ENCODE assay signal across 8 cellular contexts in genomic region chr19:12564016-12564664, GRCh38. TPM values are rescaled to one million over a fixed set of nuclear protein-coding genes. Genes with fewer than 3 reads are reported as not detected.
DNase-seq lines count a peak whose midpoint lies in the region; ATAC-seq and TF ChIP-seq lines count a peak whose summit lies in the region.

No MANE protein-coding gene starts in this region.

- H3K27me3 ChIP-seq in SU-DHL-6 (ENCODE audit: low read length): no peaks in the 10 kb centered on the region

- no peaks in the 10 kb centered on the region for H3K79me2 ChIP-seq in SU-DHL-6 (ENCODE audit: insufficient read depth, low read length)

- H3K9me3 Mint-ChIP-seq in activated naive CD4-positive, alpha-beta T cell treated with anti-CD3 and anti-CD28 coated beads, Interleukin-2, amount 50 U/mL, for 72 hours: no peaks in the 10 kb centered on the region
- peaks cover 4% of the 10 kb centered on the region for H3K9me3 Mint-ChIP-seq in type B pancreatic cell

- peak; percentile 68 for DNase-seq in GM12864 (ENCODE audit: low read depth)
- DNase-seq in NCI-H1436 treated with DMSO at 0.1 percent for 48 hours (lab: John Stamatoyannopoulos, UW): peak; percentile 33
- peak; percentile 89 to 98 for DNase-seq in activated naive CD4-positive, alpha-beta T cell treated with anti-CD3 and anti-CD28 coated beads, Interleukin-2, amount 50 U/mL, for 72 hours (ENCODE audit: low spot score in 2 of 2)
- DNase-seq in head of caudate nucleus: peak; percentile 64 to 98 (median 94)
- peak; percentile 91 for DNase-seq in pons (ENCODE audit: low spot score)
- peak; percentile 94 for DNase-seq in type B pancreatic cell (ENCODE audit: extremely low spot score, unreplicated experiment)

- H3K9me2 ChIP-seq in SU-DHL-6 (replicated peaks; ENCODE audit: insufficient read depth, low read length): no peaks in the 10 kb centered on the region

- no peak overlapping the region for H2AFZ ChIP-seq in SU-DHL-6 (ENCODE audit: low read depth, low read length, severe bottlenecking)

- H4K20me1 ChIP-seq in SU-DHL-6 (ENCODE audit: low read depth, low read length): no peaks in the 10 kb centered on the region

- TF ChIP-seq CTCF in GM12864 (IDR thresholded peaks at IDR 0.05; ENCODE audit: low read depth, low read length, missing control alignments) (peak; percentile 98), SU-DHL-6 (IDR thresholded peaks at IDR 0.05; ENCODE audit: insufficient read depth, low read length, poor library complexity, severe bottlenecking) (peak; percentile 94), type B pancreatic cell (conservative IDR thresholded peaks at IDR 0.05) (peak; percentile 95)

- intact Hi-C loops in head of caudate nucleus (cut with DNase I): loop anchor here (10.0 kb wide), 1 partner anchor 101 kb away; the partner anchor contains the start of genes MAN2B1 and WDR83

- H3K4me3 ChIP-seq in GM12864 (ENCODE audit: low read depth, low read length) (no peak overlapping the region), SU-DHL-6 (ENCODE audit: insufficient read depth, low read length, poor library complexity, severe bottlenecking) (no peak overlapping the region)

- H3K27me3 Mint-ChIP-seq in type B pancreatic cell: peaks cover 5% of the 10 kb centered on the region

- no peak overlapping the region for H3K4me2 ChIP-seq in SU-DHL-6 (ENCODE audit: low read depth, low read length, poor library complexity, severe bottlenecking)

- ATAC-seq in activated naive CD4-positive, alpha-beta T cell treated with anti-CD3 and anti-CD28 coated beads, Interleukin-2, amount 50 U/mL, for 72 hours: peak; percentile 91 to 93
- ATAC-seq in HG03095 (IDR thresholded peaks at IDR 0.05; ENCODE audit: unreplicated experiment): no peak

- H3K27ac ChIP-seq in SU-DHL-6 (ENCODE audit: low read depth, low read length): no peak overlapping the region

- H3K4me3 Mint-ChIP-seq in type B pancreatic cell: no peak overlapping the region

- no peaks in the 10 kb centered on the region for H3K36me3 ChIP-seq in SU-DHL-6 (ENCODE audit: low read length)

- H3K36me3 Mint-ChIP-seq in activated naive CD4-positive, alpha-beta T cell treated with anti-CD3 and anti-CD28 coated beads, Interleukin-2, amount 50 U/mL, for 72 hours: no peaks in the 10 kb centered on the region
- H3K36me3 Mint-ChIP-seq in type B pancreatic cell: no peaks in the 10 kb centered on the region

- H3K9ac ChIP-seq in SU-DHL-6 (ENCODE audit: low read length): no peak overlapping the region

- no peaks in the 10 kb centered on the region for H3K9me3 ChIP-seq in SU-DHL-6 (ENCODE audit: insufficient read depth, low read length)

- peaks cover 5% of the 10 kb centered on the region for H3K4me1 Mint-ChIP-seq in type B pancreatic cell (ENCODE audit: unreplicated experiment)

- no peak overlapping the region for H3K27ac Mint-ChIP-seq in activated naive CD4-positive, alpha-beta T cell treated with anti-CD3 and anti-CD28 coated beads, Interleukin-2, amount 50 U/mL, for 72 hours
- peak overlapping the region; percentile 10 for H3K27ac Mint-ChIP-seq in type B pancreatic cell

- H3F3A ChIP-seq in SU-DHL-6 (ENCODE audit: insufficient read depth): no peaks in the 10 kb centered on the region

RNA-seq across cellular contexts. Expression of gene ZNF564, which starts 12.9 kb away (rescaled TPM):
- total RNA-seq in activated naive CD4-positive, alpha-beta T cell treated with anti-CD3 and anti-CD28 coated beads, Interleukin-2, amount 50 U/mL, for 72 hours: 10 to 100 TPM in 1 of 2 donors, 1 to 10 TPM in 1; 4.6 to 12.9 TPM
- 11.0 and 14.5 TPM in 2 replicates for total RNA-seq in type B pancreatic cell (ENCODE audit: low replicate concordance)

RNA-seq across cellular contexts. Expression of gene ZNF490, which starts 46.5 kb away (rescaled TPM):
- 1 to 10 TPM; 5.2 to 8.4 TPM for total RNA-seq in activated naive CD4-positive, alpha-beta T cell treated with anti-CD3 and anti-CD28 coated beads, Interleukin-2, amount 50 U/mL, for 72 hours
- total RNA-seq in type B pancreatic cell (ENCODE audit: low replicate concordance): 11.2 and 11.4 TPM in 2 replicates

RNA-seq across cellular contexts. Expression of gene ZNF791, which starts 46.6 kb away (rescaled TPM):
- total RNA-seq in activated naive CD4-positive, alpha-beta T cell treated with anti-CD3 and anti-CD28 coated beads, Interleukin-2, amount 50 U/mL, for 72 hours: 10 to 100 TPM; 14.7 to 16.7 TPM
- total RNA-seq in type B pancreatic cell (ENCODE audit: low replicate concordance): 21.1 and 27.4 TPM in 2 replicates

Comparison
In these comparisons a context has a peak if more than half of its experiments do, and no peak if none do; other contexts are left out.
1. DNase-seq: peak in every context shown above with its lines; median percentile 94 in head of caudate nucleus; 94 in type B pancreatic cell; 94 in activated naive CD4-positive, alpha-beta T cell treated with anti-CD3 and anti-CD28 coated beads, Interleukin-2, amount 50 U/mL, for 72 hours; 91 in pons; 68 in GM12864; 33 in NCI-H1436 treated with DMSO at 0.1 percent for 48 hours.